9 cellular contexts compared by ENCODE assay signal in genomic region chr2:96891591-96892333, GRCh38.
DNase-seq lines count a peak whose midpoint lies in the region; ATAC-seq and TF ChIP-seq lines count a peak whose summit lies in the region.
"Had no signal": no experiment of that assay in that cellular context is flagged by ENCODE, and none has a peak within 500 bp of the region (broad histone marks: within the 10 kb centered on the region; RNA-seq: fewer than 3 reads in every experiment).

No MANE protein-coding gene starts in this region.

- no peak for TF ChIP-seq CTCF in nephron (IDR thresholded peaks at IDR 0.05; ENCODE audit: unreplicated experiment in 3 of 3)

- H3K27me3 Mint-ChIP-seq in effector memory CD8-positive, alpha-beta T cell, result no peaks in the 10 kb centered on the region
- no peaks in the 10 kb centered on the region for H3K27me3 Mint-ChIP-seq in nephron (ENCODE audit: low read depth)

- ATAC-seq in effector memory CD8-positive, alpha-beta T cell (replicated peaks), result peak; percentile 81
- ATAC-seq in GM18505 (IDR thresholded peaks at IDR 0.05; ENCODE audit: unreplicated experiment), result no peak
- ATAC-seq in HG02642 (IDR thresholded peaks at IDR 0.05; ENCODE audit: poor library complexity, unreplicated experiment), result no peak
- ATAC-seq in GM18867 (IDR thresholded peaks at IDR 0.05; ENCODE audit: unreplicated experiment), result no peak
- ATAC-seq: mucosa of descending colon had no signal

- peaks cover 36 to 44% of the 10 kb centered on the region in 2 donors for H3K4me1 Mint-ChIP-seq in effector memory CD8-positive, alpha-beta T cell (ENCODE audit: low read depth in 2 of 2)
- H3K4me1 Mint-ChIP-seq in nephron, result peaks cover 68% of the 10 kb centered on the region

- peak overlapping the region in 1 of 2 donors; percentile 52 for H3K4me3 Mint-ChIP-seq in effector memory CD8-positive, alpha-beta T cell
- peak overlapping the region in 1 of 3 experiments; percentile 5 for H3K4me3 Mint-ChIP-seq in nephron

- DNase-seq in DMS53 (lab: John Stamatoyannopoulos, UW) (peak; percentile 94), NCI-H510A treated with DMSO at 0.1 percent for 48 hours (lab: John Stamatoyannopoulos, UW) (peak; percentile 69), AG20443 (ENCODE audit: low spot score) (no peak)
- peak in 1 of 3 experiments; percentile 27 for DNase-seq in effector memory CD8-positive, alpha-beta T cell

- no peaks in the 10 kb centered on the region for H3K9me3 Mint-ChIP-seq in effector memory CD8-positive, alpha-beta T cell
- H3K9me3 Mint-ChIP-seq in nephron, result no peaks in the 10 kb centered on the region

- peaks cover 2% of the 10 kb centered on the region for H3K36me3 Mint-ChIP-seq in effector memory CD8-positive, alpha-beta T cell (ENCODE audit: insufficient read depth)
- H3K36me3 Mint-ChIP-seq in nephron (ENCODE audit: low read depth), result no peaks in the 10 kb centered on the region

- H3K27ac Mint-ChIP-seq in effector memory CD8-positive, alpha-beta T cell, result peak overlapping the region; percentile 47 to 59
- H3K27ac Mint-ChIP-seq in nephron, result peak overlapping the region; percentile 54 to 68 (median 59)

- no peak for TF ChIP-seq POLR2A in GM18505 (IDR thresholded peaks at IDR 0.05; ENCODE audit: borderline replicate concordance, extremely low read depth, insufficient read depth, insufficient read length)
